Comparison of ENCODE assay signal across 25 cellular contexts in genomic region chr3:99325407-99325806, GRCh38.
DNase-seq lines count a peak whose midpoint lies in the region; ATAC-seq and TF ChIP-seq lines count a peak whose summit lies in the region.
"Had no signal": no experiment of that assay in that cellular context is flagged by ENCODE, and none has a peak within 500 bp of the region (broad histone marks: within the 10 kb centered on the region; RNA-seq: fewer than 3 reads in every experiment).

No MANE protein-coding gene starts in this region.

- no peaks in the 10 kb centered on the region for H3K36me3 Mint-ChIP-seq in stimulated activated effector memory CD8-positive, alpha-beta T cell treated with anti-CD3 and anti-CD28 coated beads, Interleukin-12 subunit alpha, Interleukin-12 subunit beta, amount 100 ng/mL, for 72 hours
- H3K36me3 Mint-ChIP-seq: activated CD4-positive, alpha-beta memory T cell treated with anti-CD3 and anti-CD28 coated beads for 36 hours; activated naive CD8-positive, alpha-beta T cell had no signal

- H3K4me3 ChIP-seq in choroid plexus epithelial cell (ENCODE audit: low read depth, low read length) = no peak overlapping the region
- H3K4me3 ChIP-seq: cardiac muscle cell, sigmoid colon, SK-N-MC, uterus had no signal

- H3K4me3 Mint-ChIP-seq in stimulated activated effector memory CD8-positive, alpha-beta T cell treated with anti-CD3 and anti-CD28 coated beads, Interleukin-12 subunit alpha, Interleukin-12 subunit beta, amount 100 ng/mL, for 72 hours = no peak overlapping the region
- H3K4me3 Mint-ChIP-seq: activated CD4-positive, alpha-beta memory T cell treated with anti-CD3 and anti-CD28 coated beads for 36 hours; activated naive CD8-positive, alpha-beta T cell had no signal

- intact Hi-C loops in Right ventricle myocardium superior (cut with DNase I) = no loop called here
- intact Hi-C loops in cardiac septum (cut with DNase I) = no loop called here

- H3K27ac Mint-ChIP-seq in stimulated activated effector memory CD8-positive, alpha-beta T cell treated with anti-CD3 and anti-CD28 coated beads, Interleukin-12 subunit alpha, Interleukin-12 subunit beta, amount 100 ng/mL, for 72 hours = no peak overlapping the region
- H3K27ac Mint-ChIP-seq: activated CD4-positive, alpha-beta memory T cell treated with anti-CD3 and anti-CD28 coated beads for 36 hours; activated naive CD8-positive, alpha-beta T cell had no signal

- no peaks in the 10 kb centered on the region for H3K9me3 Mint-ChIP-seq in stimulated activated effector memory CD8-positive, alpha-beta T cell treated with anti-CD3 and anti-CD28 coated beads, Interleukin-12 subunit alpha, Interleukin-12 subunit beta, amount 100 ng/mL, for 72 hours
- H3K9me3 Mint-ChIP-seq: activated CD4-positive, alpha-beta memory T cell treated with anti-CD3 and anti-CD28 coated beads for 36 hours had no signal

- H3K4me1 Mint-ChIP-seq in stimulated activated effector memory CD8-positive, alpha-beta T cell treated with anti-CD3 and anti-CD28 coated beads, Interleukin-12 subunit alpha, Interleukin-12 subunit beta, amount 100 ng/mL, for 72 hours = no peaks in the 10 kb centered on the region

- no peak for DNase-seq in Right ventricle myocardium superior
- DNase-seq in cardiac septum (ENCODE audit: low spot score) = no peak
- peak; percentile 20 for DNase-seq in choroid plexus epithelial cell (ENCODE audit: low read depth)
- DNase-seq in kidney glomerular epithelial cell (lab: John Stamatoyannopoulos, UW) = peak; percentile 63
- DNase-seq in stimulated activated effector memory CD8-positive, alpha-beta T cell treated with anti-CD3 and anti-CD28 coated beads, Interleukin-12 subunit alpha, Interleukin-12 subunit beta, amount 100 ng/mL, for 72 hours (ENCODE audit: low spot score in 2 of 2) = no peak
- no peak for DNase-seq in NCI-H526 (lab: John Stamatoyannopoulos, UW)
- DNase-seq in SK-N-DZ (ENCODE audit: low spot score) = no peak
- DNase-seq: 8988T; activated CD4-positive, alpha-beta memory T cell treated with anti-CD3 and anti-CD28 coated beads for 36 hours; activated CD4-positive, CD25-positive, alpha-beta regulatory T cell treated with anti-CD3 and anti-CD28 coated beads, Interleukin-2, amount 50 U/mL, for 72 hours; activated CD8-positive, alpha-beta memory T cell treated with anti-CD3 and anti-CD28 coated beads, Interleukin-2, amount 50 U/mL, for 48 hours; aorta; cortex of kidney; NCI-H1092; NCI-H1930; NCI-H526 treated with DMSO at 0.1 percent for 48 hours; sigmoid colon; stimulated activated CD4-positive, alpha-beta T cell treated with anti-CD3 and anti-CD28 coated beads, Interleukin-15, amount 100 ng/mL, for 24 hours; stimulated activated naive CD4-positive, alpha-beta T cell treated with Interleukin-2 at 50 U/mL for 16 hours; uterus had no signal

- ATAC-seq in Right ventricle myocardium superior (ENCODE audit: poor library complexity) (peak; percentile 72), GM19035 (IDR thresholded peaks at IDR 0.05; ENCODE audit: unreplicated experiment) (no peak)
- no peak for ATAC-seq in stimulated activated effector memory CD8-positive, alpha-beta T cell treated with anti-CD3 and anti-CD28 coated beads, Interleukin-12 subunit alpha, Interleukin-12 subunit beta, amount 100 ng/mL, for 72 hours
- ATAC-seq: esophagus mucosa had no signal

- no peak for TF ChIP-seq CTCF in choroid plexus epithelial cell (conservative IDR thresholded peaks at IDR 0.05; ENCODE audit: low read depth, low read length)

Comparison
In these comparisons a context has a peak if more than half of its experiments do, and no peak if none do; other contexts are left out.
1. DNase-seq: peak in choroid plexus epithelial cell (single experiment) and kidney glomerular epithelial cell (single experiment); none in Right ventricle myocardium superior (single experiment), cardiac septum (single experiment), stimulated activated effector memory CD8-positive, alpha-beta T cell treated with anti-CD3 and anti-CD28 coated beads, Interleukin-12 subunit alpha, Interleukin-12 subunit beta, amount 100 ng/mL, for 72 hours (0 of 2), NCI-H526 (0 of 2) and SK-N-DZ (single experiment).